Comparison of ENCODE assay signal across 26 cellular contexts in genomic region chr4:35730414-35730813, GRCh38.
"Had no signal": no experiment of that assay in that cellular context is flagged by ENCODE, and none has a peak within 500 bp of the region (broad histone marks: within the 10 kb centered on the region; RNA-seq: fewer than 3 reads in every experiment).

No MANE protein-coding gene starts in this region.

- H3K27ac Mint-ChIP-seq: dendritic cell treated with granulocyte-macrophage colony-stimulating factor and Interleukin-4, amounts not matched to agents 40 ng/mL and 50 ng/mL, for 4 days; endodermal cell; naive thymus-derived CD8-positive, alpha-beta T cell; nephron progenitor cell; stimulated activated effector memory CD8-positive, alpha-beta T cell treated with anti-CD3 and anti-CD28 coated beads, Interleukin-12 subunit alpha, Interleukin-12 subunit beta, amount 100 ng/mL, for 72 hours; type B pancreatic cell had no signal

- H3K4me3 Mint-ChIP-seq: dendritic cell treated with granulocyte-macrophage colony-stimulating factor and Interleukin-4, amounts not matched to agents 40 ng/mL and 50 ng/mL, for 4 days; endodermal cell; naive thymus-derived CD8-positive, alpha-beta T cell; nephron progenitor cell; stimulated activated effector memory CD8-positive, alpha-beta T cell treated with anti-CD3 and anti-CD28 coated beads, Interleukin-12 subunit alpha, Interleukin-12 subunit beta, amount 100 ng/mL, for 72 hours; type B pancreatic cell had no signal

- ATAC-seq: esophagus mucosa; gastrocnemius medialis; left cardiac atrium; left ventricle myocardium superior; naive thymus-derived CD8-positive, alpha-beta T cell; stimulated activated effector memory CD8-positive, alpha-beta T cell treated with anti-CD3 and anti-CD28 coated beads, Interleukin-12 subunit alpha, Interleukin-12 subunit beta, amount 100 ng/mL, for 72 hours had no signal

- H3K4me3 ChIP-seq: colonic mucosa, gastrocnemius medialis, lower lobe of right lung, prostate gland, right atrium auricular region, sigmoid colon, testis, tibial artery had no signal

- H3K27me3 ChIP-seq: colonic mucosa, gastrocnemius medialis, right atrium auricular region, sigmoid colon, testis, tibial artery had no signal

- H3K27me3 Mint-ChIP-seq: dendritic cell treated with granulocyte-macrophage colony-stimulating factor and Interleukin-4, amounts not matched to agents 40 ng/mL and 50 ng/mL, for 4 days; type B pancreatic cell had no signal

- H3K36me3 Mint-ChIP-seq: naive thymus-derived CD8-positive, alpha-beta T cell; stimulated activated effector memory CD8-positive, alpha-beta T cell treated with anti-CD3 and anti-CD28 coated beads, Interleukin-12 subunit alpha, Interleukin-12 subunit beta, amount 100 ng/mL, for 72 hours; type B pancreatic cell had no signal

- H3K27ac ChIP-seq: colonic mucosa, epithelial cell of prostate, gastrocnemius medialis, lower lobe of right lung, prostate gland, right atrium auricular region, sigmoid colon, testis, tibial artery had no signal

- H3K4me1 ChIP-seq: colonic mucosa, gastrocnemius medialis, lower lobe of right lung, prostate gland, right atrium auricular region, sigmoid colon, testis, tibial artery had no signal

- H3K9me3 Mint-ChIP-seq: endodermal cell, nephron progenitor cell had no signal

- H3K9me3 ChIP-seq: colonic mucosa, gastrocnemius medialis, lower lobe of right lung, prostate gland, right atrium auricular region, testis, tibial artery had no signal

- H3K4me1 Mint-ChIP-seq: naive thymus-derived CD8-positive, alpha-beta T cell; nephron progenitor cell; stimulated activated effector memory CD8-positive, alpha-beta T cell treated with anti-CD3 and anti-CD28 coated beads, Interleukin-12 subunit alpha, Interleukin-12 subunit beta, amount 100 ng/mL, for 72 hours had no signal

- DNase-seq: colonic mucosa; effector CD8-positive, alpha-beta T cell; endodermal cell; foreskin fibroblast; gastrocnemius medialis; head of caudate nucleus; left cardiac atrium; left ventricle myocardium superior; lower lobe of right lung; naive thymus-derived CD8-positive, alpha-beta T cell; nephron progenitor cell; nucleus accumbens; sigmoid colon; stimulated activated CD4-positive, alpha-beta T cell treated with anti-CD3 and anti-CD28 coated beads, Interleukin-2, amount 100 ng/mL, for 24 hours; stimulated activated CD4-positive, alpha-beta T cell treated with anti-CD3 and anti-CD28 coated beads, Interleukin-4, amount 100 ng/mL, for 24 hours; stimulated activated naive CD4-positive, alpha-beta T cell treated with Interleukin-2 at 50 U/mL for 16 hours; substantia nigra; testis; tibial artery had no signal

- H3K36me3 ChIP-seq: colonic mucosa, gastrocnemius medialis, lower lobe of right lung, prostate gland, right atrium auricular region, sigmoid colon, tibial artery had no signal
